Comparison of ENCODE assay signal across 1 cellular context in the genomic region with DNA sequence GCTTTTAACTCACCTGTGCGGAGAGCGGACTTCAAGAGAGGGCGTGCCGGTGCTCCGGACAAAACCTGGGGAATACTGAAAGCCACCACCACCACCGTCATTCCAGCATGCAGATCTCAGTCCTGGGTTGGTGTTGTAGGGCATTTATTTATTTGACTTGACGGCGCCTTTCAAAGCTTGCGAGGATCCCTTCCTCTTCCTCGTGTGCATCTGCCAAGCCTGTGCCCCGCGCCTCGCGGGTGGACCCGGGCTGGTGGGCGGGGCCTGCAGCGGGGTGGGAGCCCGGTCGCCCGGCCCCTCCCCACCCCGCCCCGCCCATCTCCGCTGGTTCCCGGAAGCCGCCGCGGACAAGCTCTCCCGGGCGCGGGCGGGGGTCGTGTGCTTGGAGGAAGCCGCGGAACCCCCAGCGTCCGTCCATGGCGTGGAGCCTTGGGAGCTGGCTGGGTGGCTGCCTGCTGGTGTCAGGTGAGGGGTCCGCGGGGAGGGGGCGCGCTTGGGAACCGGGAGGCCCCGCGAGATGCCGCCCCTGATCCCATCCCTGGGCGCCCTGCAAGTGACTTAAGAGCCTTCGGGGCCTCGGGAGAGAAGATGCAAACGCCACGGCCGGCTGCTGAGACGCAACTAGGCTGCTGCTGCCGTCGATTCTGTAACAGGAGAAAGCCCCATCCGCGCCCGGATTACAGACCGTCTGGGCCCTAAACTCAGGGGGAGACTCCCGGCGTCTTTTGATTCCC.
TF ChIP-seq lines count a peak whose summit lies in the region.

A gene (plus strand): TSS at position 318 of the 734 bp plus-strand sequence. CDS start 99 bp downstream, at position 417.

TF ChIP-seq in WTC11, 78 proteins besides CTCF, POLR2A, EP300 and RAD21 (continued from another document):
- TF ChIP-seq, protein P1, sequence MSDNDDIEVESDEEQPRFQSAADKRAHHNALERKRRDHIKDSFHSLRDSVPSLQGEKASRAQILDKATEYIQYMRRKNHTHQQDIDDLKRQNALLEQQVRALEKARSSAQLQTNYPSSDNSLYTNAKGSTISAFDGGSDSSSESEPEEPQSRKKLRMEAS (CRISPR knock-in tag; IDR thresholded peaks at IDR 0.05) = peak; percentile 37; the same call in 1 of the 2 replicates
TF ChIP-seq in WTC11: peak in this region for 7.
